Comparison of ENCODE assay signal across 16 cellular contexts in genomic region chr14:64768401-64769095, GRCh38.
DNase-seq lines count a peak whose midpoint lies in the region; ATAC-seq, FAIRE-seq and TF ChIP-seq lines count a peak whose summit lies in the region.
"Had no signal": no experiment of that assay in that cellular context is flagged by ENCODE, and none has a peak within 500 bp of the region (broad histone marks: within the 10 kb centered on the region; RNA-seq: fewer than 3 reads in every experiment).

No MANE protein-coding gene starts in this region.

- H3K4me2 ChIP-seq in H1 (ENCODE audit: insufficient read depth in 1 of 2, low read depth in 2 of 2, low read length in 2 of 2) (no peak overlapping the region), neural progenitor cell (no peak overlapping the region)
- H3K4me2 ChIP-seq: BLaER1 treated with 17β-estradiol and CSF1 and Interleukin-3, amounts not matched to agents 10 nM and 100 nM had no signal

- H4K20me1 ChIP-seq in H1 (replicated peaks in 1 of 2; ENCODE audit: control insufficient read depth in 1 of 2, insufficient read depth in 2 of 2, low read length in 2 of 2) (peaks cover 0 to 6% of the 10 kb centered on the region in 2 experiments), neural progenitor cell (ENCODE audit: low read depth) (no peaks in the 10 kb centered on the region)
- H4K20me1 ChIP-seq: BLaER1 treated with 17β-estradiol and CSF1 and Interleukin-3, amounts not matched to agents 10 nM and 100 nM had no signal

- DNase-seq in Right ventricle myocardium inferior (ENCODE audit: missing footprints): peak; percentile 57
- DNase-seq in Right ventricle myocardium superior: no peak
- DNase-seq in H1 (ENCODE audit: low read depth in 1 of 2, low spot score in 2 of 2): no peak
- peak; percentile 20 for DNase-seq in neural progenitor cell (ENCODE audit: low spot score)
- no peak for DNase-seq in stimulated activated effector memory CD8-positive, alpha-beta T cell treated with anti-CD3 and anti-CD28 coated beads, Interleukin-12 subunit alpha, Interleukin-12 subunit beta, amount 100 ng/mL, for 72 hours (ENCODE audit: low spot score in 2 of 2)
- DNase-seq in activated naive CD4-positive, alpha-beta T cell treated with anti-CD3 and anti-CD28 coated beads, Interleukin-2, amount 50 U/mL, for 72 hours (ENCODE audit: low spot score in 2 of 2): no peak
- DNase-seq: 8988T; CD4-positive, CD25-positive, alpha-beta regulatory T cell; DMS53; GOT3 had no signal

- H3K27ac ChIP-seq in H1 (ENCODE audit: low read depth, low read length) (no peak overlapping the region), neural progenitor cell (no peak overlapping the region)
- H3K27ac ChIP-seq: BLaER1 treated with 17β-estradiol and CSF1 and Interleukin-3, amounts not matched to agents 10 nM and 100 nM had no signal

- no peak overlapping the region for H2AK5ac ChIP-seq in H1 (ENCODE audit: low read depth, low read length)

- H3K56ac ChIP-seq in H1 (replicated peaks; ENCODE audit: insufficient read length, low read depth, low read length): no peak overlapping the region

- no peak overlapping the region for H3K4me3 Mint-ChIP-seq in neural progenitor cell
- no peak overlapping the region for H3K4me3 Mint-ChIP-seq in stimulated activated effector memory CD8-positive, alpha-beta T cell treated with anti-CD3 and anti-CD28 coated beads, Interleukin-12 subunit alpha, Interleukin-12 subunit beta, amount 100 ng/mL, for 72 hours
- H3K4me3 Mint-ChIP-seq: CD4-positive, CD25-positive, alpha-beta regulatory T cell had no signal

- ATAC-seq in Right ventricle myocardium inferior (no peak), Right ventricle myocardium superior (ENCODE audit: poor library complexity) (no peak), HG03135 (IDR thresholded peaks at IDR 0.05; ENCODE audit: unreplicated experiment) (no peak), HG03432 (IDR thresholded peaks at IDR 0.05; ENCODE audit: unreplicated experiment) (no peak)
- no peak for ATAC-seq in stimulated activated effector memory CD8-positive, alpha-beta T cell treated with anti-CD3 and anti-CD28 coated beads, Interleukin-12 subunit alpha, Interleukin-12 subunit beta, amount 100 ng/mL, for 72 hours
- ATAC-seq in activated naive CD4-positive, alpha-beta T cell treated with anti-CD3 and anti-CD28 coated beads, Interleukin-2, amount 50 U/mL, for 72 hours: no peak
- ATAC-seq: GM12878, HCT116 had no signal

- H3K9me3 ChIP-seq in H1 (ENCODE audit: insufficient read depth in 2 of 2, low read depth in 1 of 2, low read length in 1 of 2): peaks cover 6 to 12% of the 10 kb centered on the region in 2 experiments; a peak in 3 of 4 replicates
- H3K9me3 ChIP-seq in neural progenitor cell (ENCODE audit: low read depth): no peaks in the 10 kb centered on the region

- POLR2A ChIA-PET in H1 (lab: Charles Lee; ENCODE audit: partially characterized antibody): interaction anchor here (1.0 to 1.5 kb wide), 2 partner anchors 55 to 381 kb away, joined by 3 read pairs; partner anchors contain the start of gene MTHFD1

- no peak overlapping the region for H4K8ac ChIP-seq in H1 (ENCODE audit: extremely low read depth, insufficient read depth, low read length)

- H3K14ac ChIP-seq in H1 (ENCODE audit: insufficient read length): no peak overlapping the region

- H3K36me3 Mint-ChIP-seq in neural progenitor cell: no peaks in the 10 kb centered on the region
- no peaks in the 10 kb centered on the region for H3K36me3 Mint-ChIP-seq in stimulated activated effector memory CD8-positive, alpha-beta T cell treated with anti-CD3 and anti-CD28 coated beads, Interleukin-12 subunit alpha, Interleukin-12 subunit beta, amount 100 ng/mL, for 72 hours
- no peaks in the 10 kb centered on the region for H3K36me3 Mint-ChIP-seq in activated naive CD4-positive, alpha-beta T cell treated with anti-CD3 and anti-CD28 coated beads, Interleukin-2, amount 50 U/mL, for 72 hours
- H3K36me3 Mint-ChIP-seq: CD4-positive, CD25-positive, alpha-beta regulatory T cell had no signal

- H3K9me3 Mint-ChIP-seq in neural progenitor cell: peaks cover 2% of the 10 kb centered on the region
- H3K9me3 Mint-ChIP-seq in stimulated activated effector memory CD8-positive, alpha-beta T cell treated with anti-CD3 and anti-CD28 coated beads, Interleukin-12 subunit alpha, Interleukin-12 subunit beta, amount 100 ng/mL, for 72 hours: no peaks in the 10 kb centered on the region
- H3K9me3 Mint-ChIP-seq in activated naive CD4-positive, alpha-beta T cell treated with anti-CD3 and anti-CD28 coated beads, Interleukin-2, amount 50 U/mL, for 72 hours: no peaks in the 10 kb centered on the region
- H3K9me3 Mint-ChIP-seq: CD4-positive, CD25-positive, alpha-beta regulatory T cell had no signal

- H3K4me3 ChIP-seq in H1 (ENCODE audit: extremely low read depth in 1 of 4, insufficient read depth in 2 of 4, low read depth in 3 of 4, low read length in 4 of 4) (no peak overlapping the region; a peak in 1 of 8 replicates), neural progenitor cell (no peak overlapping the region)
- H3K4me3 ChIP-seq: BLaER1 treated with 17β-estradiol and CSF1 and Interleukin-3, amounts not matched to agents 10 nM and 100 nM; GM12878 had no signal

- no peak overlapping the region for H3K4ac ChIP-seq in H1 (replicated peaks; ENCODE audit: insufficient read length, low read depth, low read length)

- H3K36me3 ChIP-seq in H1 (ENCODE audit: control insufficient read depth in 2 of 4, insufficient read depth in 4 of 4, low read length in 3 of 4) (no peaks in the 10 kb centered on the region), neural progenitor cell (no peaks in the 10 kb centered on the region)
- H3K36me3 ChIP-seq: BLaER1 treated with 17β-estradiol and CSF1 and Interleukin-3, amounts not matched to agents 10 nM and 100 nM had no signal

- H3K4me1 Mint-ChIP-seq in neural progenitor cell: peaks cover 14% of the 10 kb centered on the region
- peaks cover 29% of the 10 kb centered on the region for H3K4me1 Mint-ChIP-seq in stimulated activated effector memory CD8-positive, alpha-beta T cell treated with anti-CD3 and anti-CD28 coated beads, Interleukin-12 subunit alpha, Interleukin-12 subunit beta, amount 100 ng/mL, for 72 hours

- H3F3A ChIP-seq in neural progenitor cell (ENCODE audit: low read depth): peaks cover 10% of the 10 kb centered on the region

- H3K18ac ChIP-seq in H1 (ENCODE audit: extremely low read depth, low read length): peak overlapping the region; percentile 48; the same call in 1 of the 2 replicates

- no peak overlapping the region for H2BK15ac ChIP-seq in H1 (ENCODE audit: low read length)

- H3K23ac ChIP-seq in H1 (ENCODE audit: insufficient read length): no peak overlapping the region

- H4K5ac ChIP-seq in H1 (ENCODE audit: insufficient read length, low read depth, low read length): no peak overlapping the region

- FAIRE-seq in H1 (lab: Jason Lieb, UNC): no peak
- FAIRE-seq: GM12878, GM18507 had no signal

- peaks cover 8% of the 10 kb centered on the region for H3K27me3 Mint-ChIP-seq in neural progenitor cell (ENCODE audit: insufficient read depth, low read depth)

- H2AFZ ChIP-seq in H1 (ENCODE audit: low read length): no peak overlapping the region
- H2AFZ ChIP-seq in neural progenitor cell (replicated peaks): no peak overlapping the region

- no peak overlapping the region for H2BK12ac ChIP-seq in H1 (ENCODE audit: low read depth, low read length)

- TF ChIP-seq RAD21 in H1 (IDR thresholded peaks at IDR 0.05 in 1 of 2, conservative IDR thresholded peaks at IDR 0.05 in 1 of 2; ENCODE audit: low read depth in 2 of 2, low read length in 2 of 2): no peak

- no peak for TF ChIP-seq CTCF in H1 (IDR thresholded peaks at IDR 0.05; ENCODE audit: control extremely low read depth in 1 of 3, insufficient read depth in 1 of 3, low read depth in 1 of 3, low read length in 3 of 3)
- TF ChIP-seq CTCF in neural progenitor cell (IDR thresholded peaks at IDR 0.05): no peak

- intact Hi-C loops in Right ventricle myocardium inferior (cut with DNase I) (no loop called here), Right ventricle myocardium superior (cut with DNase I) (no loop called here)

- H4K91ac ChIP-seq in H1 (replicated peaks; ENCODE audit: insufficient read length, low read length): no peak overlapping the region

- H3K79me2 ChIP-seq in H1 (ENCODE audit: control insufficient read depth in 1 of 2, insufficient read depth in 2 of 2, low read length in 2 of 2) (no peaks in the 10 kb centered on the region), neural progenitor cell (ENCODE audit: low read depth) (no peaks in the 10 kb centered on the region)

- H3K27me3 ChIP-seq in H1 (replicated peaks in 1 of 4; ENCODE audit: control insufficient read depth in 3 of 4, extremely low read depth in 1 of 4, insufficient read depth in 3 of 4, low read length in 3 of 4) (peaks cover 0 to 2% (median 0%) of the 10 kb centered on the region in 4 experiments; a peak in 3 of 7 replicates), neural progenitor cell (peaks cover 8% of the 10 kb centered on the region)
- H3K27me3 ChIP-seq: BLaER1 treated with 17β-estradiol and CSF1 and Interleukin-3, amounts not matched to agents 10 nM and 100 nM had no signal

- no peak for TF ChIP-seq POLR2A in H1 (IDR thresholded peaks at IDR 0.05; ENCODE audit: control extremely low read depth in 1 of 2, low read depth in 2 of 2, low read length in 2 of 2)

- H3K27ac Mint-ChIP-seq in neural progenitor cell: no peak overlapping the region
- H3K27ac Mint-ChIP-seq in stimulated activated effector memory CD8-positive, alpha-beta T cell treated with anti-CD3 and anti-CD28 coated beads, Interleukin-12 subunit alpha, Interleukin-12 subunit beta, amount 100 ng/mL, for 72 hours: peak overlapping the region; percentile 60
- H3K27ac Mint-ChIP-seq in activated naive CD4-positive, alpha-beta T cell treated with anti-CD3 and anti-CD28 coated beads, Interleukin-2, amount 50 U/mL, for 72 hours: no peak overlapping the region
- H3K27ac Mint-ChIP-seq: CD4-positive, CD25-positive, alpha-beta regulatory T cell had no signal

- no peak overlapping the region for H2BK120ac ChIP-seq in H1 (replicated peaks; ENCODE audit: low read depth, low read length)

- CTCF ChIA-PET in H1 (lab: Charles Lee; ENCODE audit: partially characterized antibody): interaction anchor here (0.5 to 7.6 kb wide), 15 partner anchors 8 to 314 kb away, joined by 3 to 64 read pairs (median 5); no protein-coding TSS in a partner anchor

- H2BK5ac ChIP-seq in H1 (ENCODE audit: low read depth, low read length): no peak overlapping the region

- no peak for TF ChIP-seq EP300 in H1 (IDR thresholded peaks at IDR 0.05; ENCODE audit: borderline replicate concordance in 1 of 2, low read depth in 2 of 2, low read length in 2 of 2)

- no peak overlapping the region for H3K9ac ChIP-seq in H1 (replicated peaks in 1 of 4; ENCODE audit: extremely low read depth in 1 of 4, low read depth in 3 of 4, low read length in 3 of 4)
- H3K9ac ChIP-seq in neural progenitor cell: no peak overlapping the region
- H3K9ac ChIP-seq: BLaER1 treated with 17β-estradiol and CSF1 and Interleukin-3, amounts not matched to agents 10 nM and 100 nM had no signal

- WGBS in H1 (ENCODE audit: extremely low coverage in 1 of 2, insufficient coverage in 1 of 2, insufficient read length in 1 of 2, insufficient replicate concordance in 2 of 2, low coverage in 1 of 2, low lambda C conversion rate in 2 of 2, missing lambda C conversion rate in 1 of 2), 2 experiments: 76% methylated on average over 10 of the region's 13 CpGs; no CpG with 5 or more reads in 1 of the 2 experiments

- peaks cover 6% of the 10 kb centered on the region; the same call in 1 of the 2 replicates for H3K23me2 ChIP-seq in H1 (ENCODE audit: low read depth, low read length)

- H3K79me1 ChIP-seq in H1 (ENCODE audit: low read depth, low read length): no peaks in the 10 kb centered on the region

- no peak overlapping the region for H2BK20ac ChIP-seq in H1 (ENCODE audit: low read length)

- H3K4me1 ChIP-seq in H1 (replicated peaks in 1 of 4; ENCODE audit: control insufficient read depth in 3 of 4, insufficient read depth in 4 of 4, low read length in 3 of 4): peaks cover 4 to 25% (median 18%) of the 10 kb centered on the region in 4 experiments
- peaks cover 20% of the 10 kb centered on the region for H3K4me1 ChIP-seq in neural progenitor cell

Comparison
In these comparisons a context has a peak if more than half of its experiments do, and no peak if none do; other contexts are left out.
1. DNase-seq: peak in Right ventricle myocardium inferior (single experiment) and neural progenitor cell (single experiment); none in Right ventricle myocardium superior (single experiment), H1 (0 of 2), stimulated activated effector memory CD8-positive, alpha-beta T cell treated with anti-CD3 and anti-CD28 coated beads, Interleukin-12 subunit alpha, Interleukin-12 subunit beta, amount 100 ng/mL, for 72 hours (0 of 2) and activated naive CD4-positive, alpha-beta T cell treated with anti-CD3 and anti-CD28 coated beads, Interleukin-2, amount 50 U/mL, for 72 hours (0 of 2).